Comparison of ENCODE assay signal across 37 cellular contexts in genomic region chr4:117477925-117478324, GRCh38.
"Had no signal": no experiment of that assay in that cellular context is flagged by ENCODE, and none has a peak within 500 bp of the region (broad histone marks: within the 10 kb centered on the region; RNA-seq: fewer than 3 reads in every experiment).

No MANE protein-coding gene starts in this region.

- H3K36me3 ChIP-seq: adrenal gland, brain microvascular endothelial cell had no signal

- DNase-seq: activated B cell treated with CpG ODN at 0.5 μM for 24 hours; activated CD4-positive, alpha-beta memory T cell treated with anti-CD3 and anti-CD28 coated beads for 36 hours; activated CD4-positive, alpha-beta T cell treated with anti-CD3 and anti-CD28 coated beads for 4 hours; activated CD4-positive, alpha-beta T cell treated with anti-CD3 and anti-CD28 coated beads, Interleukin-2, amount 10 ng/mL, durations not matched to agents 24 days and 14 days; activated CD4-positive, alpha-beta T cell treated with anti-CD3 and anti-CD28 coated beads, Interleukin-2, amount 50 U/mL, for 1 hour; activated CD4-positive, alpha-beta T cell treated with anti-CD3 and anti-CD28 coated beads, Interleukin-2, amount 50 U/mL, for 4 hours; activated CD4-positive, CD25-positive, alpha-beta regulatory T cell treated with anti-CD3 and anti-CD28 coated beads, Interleukin-2, amount 50 U/mL, for 72 hours; activated CD8-positive, alpha-beta memory T cell treated with anti-CD3 and anti-CD28 coated beads, Interleukin-2, amount 50 U/mL, for 4 hours; activated CD8-positive, alpha-beta T cell treated with anti-CD3 and anti-CD28 coated beads for 36 hours; activated effector memory CD4-positive, alpha-beta T cell treated with anti-CD3 and anti-CD28 coated beads, Interleukin-2, amount 50 U/mL, for 16 hours; activated gamma-delta T cell treated with Interleukin-2 at 50 U/mL for 16 hours; activated naive CD4-positive, alpha-beta T cell; activated naive CD4-positive, alpha-beta T cell treated with anti-CD3 and anti-CD28 coated beads for 36 hours; activated naive CD4-positive, alpha-beta T cell treated with anti-CD3 and anti-CD28 coated beads, Interleukin-2, amount 50 U/mL, for 16 hours; activated naive CD8-positive, alpha-beta T cell treated with anti-CD3 and anti-CD28 coated beads for 36 hours; activated T-cell treated with anti-CD3 and anti-CD28 coated beads for 4 hours; activated T-cell treated with anti-CD3 and anti-CD28 coated beads, Interleukin-2, amount 50 U/mL, for 1 hour; activated T-cell treated with anti-CD3 and anti-CD28 coated beads, Interleukin-2, amount 50 U/mL, for 4 hours; activated T-cell treated with anti-CD3 and anti-CD28 coated beads, Interleukin-2, amount 50 U/mL, for 72 hours; adrenal gland; amniotic stem cell; aorta; body of pancreas; brain microvascular endothelial cell; central memory CD4-positive, alpha-beta T cell; SW 1271; T-helper 1 cell; T-helper 2 cell; T-helper 9 cell had no signal

- H3K9me3 Mint-ChIP-seq: activated CD4-positive, alpha-beta memory T cell treated with anti-CD3 and anti-CD28 coated beads for 36 hours; activated CD4-positive, alpha-beta T cell treated with anti-CD3 and anti-CD28 coated beads, Interleukin-2, amount 10 ng/mL, durations not matched to agents 24 days and 14 days; activated CD8-positive, alpha-beta T cell treated with anti-CD3 and anti-CD28 coated beads for 36 hours; activated naive CD8-positive, alpha-beta T cell treated with anti-CD3 and anti-CD28 coated beads for 36 hours; activated T-cell treated with anti-CD3 and anti-CD28 coated beads, Interleukin-2, amount 50 U/mL, for 4 hours; activated T-helper 1 cell treated with anti-CD3 and anti-CD28 coated beads, Interleukin-12 subunit alpha, Interleukin-12 subunit beta, Interleukin-2, Interleukin-4 antibody, amounts not matched to agents 30 ng/mL and 10 ng/mL and 1 ng/mL, durations not matched to agents 14 hours and 24 hours and 36 hours; T-helper 1 cell treated with Interleukin-12 subunit alpha and Interleukin-12 subunit beta and Interleukin-4 antibody, amounts not matched to agents 30 μg/mL and 1 μg/mL, for 36 hours; T-helper 2 cell treated with Interferon-gamma antibody and Interleukin-4, amounts not matched to agents 5 μg/mL and 100 μg/mL, for 36 hours had no signal

- H3K27ac ChIP-seq: adrenal gland, body of pancreas, brain microvascular endothelial cell, VCaP had no signal

- H3K27me3 ChIP-seq: adrenal gland, body of pancreas, brain microvascular endothelial cell had no signal

- FAIRE-seq: astrocyte, TTC549 had no signal

- H3K4me1 Mint-ChIP-seq: activated B cell treated with CpG ODN at 0.5 μM for 24 hours; activated CD4-positive, alpha-beta T cell treated with anti-CD3 and anti-CD28 coated beads, Interleukin-2, amount 10 ng/mL, durations not matched to agents 24 days and 14 days; activated naive CD8-positive, alpha-beta T cell treated with anti-CD3 and anti-CD28 coated beads for 36 hours had no signal

- H3K36me3 Mint-ChIP-seq: activated CD4-positive, alpha-beta memory T cell treated with anti-CD3 and anti-CD28 coated beads for 36 hours; activated naive CD4-positive, alpha-beta T cell treated with anti-CD3 and anti-CD28 coated beads, Interleukin-2, amount 50 U/mL, for 72 hours; activated naive CD8-positive, alpha-beta T cell treated with anti-CD3 and anti-CD28 coated beads for 36 hours had no signal

- H3K27ac Mint-ChIP-seq: activated B cell treated with CpG ODN at 0.5 μM for 24 hours; activated CD4-positive, alpha-beta memory T cell treated with anti-CD3 and anti-CD28 coated beads for 36 hours; activated CD4-positive, alpha-beta T cell treated with anti-CD3 and anti-CD28 coated beads, Interleukin-2, amount 10 ng/mL, durations not matched to agents 24 days and 14 days; activated CD8-positive, alpha-beta T cell treated with anti-CD3 and anti-CD28 coated beads for 36 hours; activated naive CD4-positive, alpha-beta T cell treated with anti-CD3 and anti-CD28 coated beads for 36 hours; activated naive CD4-positive, alpha-beta T cell treated with anti-CD3 and anti-CD28 coated beads, Interleukin-2, amount 50 U/mL, for 72 hours; activated naive CD8-positive, alpha-beta T cell treated with anti-CD3 and anti-CD28 coated beads for 36 hours; activated T-cell treated with anti-CD3 and anti-CD28 coated beads, Interleukin-2, amount 50 U/mL, for 72 hours; activated T-helper 1 cell treated with anti-CD3 and anti-CD28 coated beads, Interleukin-12 subunit alpha, Interleukin-12 subunit beta, Interleukin-2, Interleukin-4 antibody, amounts not matched to agents 30 ng/mL and 10 ng/mL and 1 ng/mL, durations not matched to agents 14 hours and 24 hours and 36 hours; activated T-helper 17 cell treated with anti-CD3 and anti-CD28 coated beads, Interleukin-2, amount 50 U/mL, for 72 hours; T-helper 1 cell treated with Interleukin-12 subunit alpha and Interleukin-12 subunit beta and Interleukin-4 antibody, amounts not matched to agents 30 μg/mL and 1 μg/mL, for 36 hours; T-helper 2 cell treated with Interferon-gamma antibody and Interleukin-4, amounts not matched to agents 5 μg/mL and 100 μg/mL, for 36 hours had no signal

- H3K27me3 Mint-ChIP-seq: activated B cell treated with CpG ODN at 0.5 μM for 24 hours; activated CD4-positive, alpha-beta memory T cell treated with anti-CD3 and anti-CD28 coated beads for 36 hours; activated CD4-positive, alpha-beta T cell treated with anti-CD3 and anti-CD28 coated beads, Interleukin-2, amount 10 ng/mL, durations not matched to agents 24 days and 14 days; activated CD8-positive, alpha-beta T cell treated with anti-CD3 and anti-CD28 coated beads for 36 hours; activated naive CD8-positive, alpha-beta T cell treated with anti-CD3 and anti-CD28 coated beads for 36 hours; activated T-helper 17 cell treated with anti-CD3 and anti-CD28 coated beads, Interleukin-2, amount 50 U/mL, for 72 hours had no signal

- H3K4me3 Mint-ChIP-seq: activated B cell treated with CpG ODN at 0.5 μM for 24 hours; activated CD4-positive, alpha-beta memory T cell treated with anti-CD3 and anti-CD28 coated beads for 36 hours; activated CD4-positive, alpha-beta T cell treated with anti-CD3 and anti-CD28 coated beads, Interleukin-2, amount 10 ng/mL, durations not matched to agents 24 days and 14 days; activated CD8-positive, alpha-beta T cell treated with anti-CD3 and anti-CD28 coated beads for 36 hours; activated naive CD4-positive, alpha-beta T cell treated with anti-CD3 and anti-CD28 coated beads for 36 hours; activated naive CD8-positive, alpha-beta T cell treated with anti-CD3 and anti-CD28 coated beads for 36 hours; activated T-cell treated with anti-CD3 and anti-CD28 coated beads, Interleukin-2, amount 50 U/mL, for 4 hours; activated T-cell treated with anti-CD3 and anti-CD28 coated beads, Interleukin-2, amount 50 U/mL, for 72 hours; activated T-helper 1 cell treated with anti-CD3 and anti-CD28 coated beads, Interleukin-12 subunit alpha, Interleukin-12 subunit beta, Interleukin-2, Interleukin-4 antibody, amounts not matched to agents 30 ng/mL and 10 ng/mL and 1 ng/mL, durations not matched to agents 14 hours and 24 hours and 36 hours; activated T-helper 17 cell treated with anti-CD3 and anti-CD28 coated beads, Interleukin-2, amount 50 U/mL, for 72 hours; T-helper 1 cell treated with Interleukin-12 subunit alpha and Interleukin-12 subunit beta and Interleukin-4 antibody, amounts not matched to agents 30 μg/mL and 1 μg/mL, for 36 hours; T-helper 2 cell treated with Interferon-gamma antibody and Interleukin-4, amounts not matched to agents 5 μg/mL and 100 μg/mL, for 36 hours had no signal

- ATAC-seq: activated CD8-positive, alpha-beta T cell treated with anti-CD3 and anti-CD28 coated beads for 36 hours; activated naive CD4-positive, alpha-beta T cell treated with anti-CD3 and anti-CD28 coated beads, Interleukin-2, amount 50 U/mL, for 72 hours; activated T-cell treated with anti-CD3 and anti-CD28 coated beads, Interleukin-2, amount 50 U/mL, for 4 hours; activated T-cell treated with anti-CD3 and anti-CD28 coated beads, Interleukin-2, amount 50 U/mL, for 72 hours; activated T-helper 17 cell treated with anti-CD3 and anti-CD28 coated beads, Interleukin-2, amount 50 U/mL, for 72 hours; body of pancreas had no signal

- H3K4me3 ChIP-seq: adrenal gland, body of pancreas had no signal

- H3K9me3 ChIP-seq: adrenal gland, body of pancreas had no signal

- H3K4me1 ChIP-seq: adrenal gland, body of pancreas had no signal
